ENCODE assay signal across 8 cellular contexts in genomic region chr3:46948830-46949671, GRCh38. TPM values are rescaled to one million over a fixed set of nuclear protein-coding genes. Genes with fewer than 3 reads are reported as not detected.
DNase-seq lines count a peak whose midpoint lies in the region; ATAC-seq and TF ChIP-seq lines count a peak whose summit lies in the region.

No MANE protein-coding gene starts in this region.

- H3K36me3 ChIP-seq in left lung: no peaks in the 10 kb centered on the region

- DNase-seq in GM12865 (ENCODE audit: low read depth) (peak; percentile 68), activated B cell treated with CpG ODN at 0.5 μM for 24 hours (no peak), left lung (peak; percentile 79), NCI-H146 (lab: John Stamatoyannopoulos, UW) (no peak), mucosa of gallbladder (ENCODE audit: low spot score) (no peak), foreskin fibroblast (no peak)

- intact Hi-C loops in activated B cell treated with CpG ODN at 0.5 μM for 24 hours (cut with micrococcal nuclease) (no loop called here), left lung (cut with DNase I) (no loop called here)

- peaks cover 48 to 99% of the 10 kb centered on the region in 2 donors for H3K4me1 ChIP-seq in left lung

- no peaks in the 10 kb centered on the region for H3K27me3 Mint-ChIP-seq in activated B cell treated with CpG ODN at 0.5 μM for 24 hours

- H3K27ac ChIP-seq in left lung: peak overlapping the region; percentile 81 to 93

- no peaks in the 10 kb centered on the region for H3K9me3 ChIP-seq in left lung

- H3K4me1 Mint-ChIP-seq in activated B cell treated with CpG ODN at 0.5 μM for 24 hours: peaks cover 90% of the 10 kb centered on the region

- POLR2A ChIA-PET in activated B cell treated with CpG ODN at 0.5 μM for 24 hours (lab: Charles Lee): interaction anchor here (1.0 to 2.4 kb wide), 2 partner anchors 19 to 30 kb away, joined by 4 to 12 read pairs; partner anchors contain the start of gene NBEAL2

- peaks cover 44% of the 10 kb centered on the region for H3K36me3 Mint-ChIP-seq in activated B cell treated with CpG ODN at 0.5 μM for 24 hours (ENCODE audit: low read depth)

- peak overlapping the region; percentile 11 for H3K4me3 Mint-ChIP-seq in activated B cell treated with CpG ODN at 0.5 μM for 24 hours

- H3K27ac Mint-ChIP-seq in activated B cell treated with CpG ODN at 0.5 μM for 24 hours: peak overlapping the region; percentile 64

- ATAC-seq in HG02981 (IDR thresholded peaks at IDR 0.05; ENCODE audit: unreplicated experiment) (peak; percentile 35), activated B cell treated with CpG ODN at 0.5 μM for 24 hours (ENCODE audit: low read depth) (no peak), left lung (peak; percentile 44), HG03457 (IDR thresholded peaks at IDR 0.05; ENCODE audit: unreplicated experiment) (no peak)

- TF ChIP-seq CTCF in GM12865 (IDR thresholded peaks at IDR 0.05; ENCODE audit: insufficient read depth, low read depth, low read length, missing control alignments): no peak
- no peak for TF ChIP-seq CTCF in activated B cell treated with CpG ODN at 0.5 μM for 24 hours (IDR thresholded peaks at IDR 0.05)
- no peak for TF ChIP-seq CTCF in left lung (IDR thresholded peaks at IDR 0.05)
- no peak for TF ChIP-seq CTCF in foreskin fibroblast (IDR thresholded peaks at IDR 0.05; ENCODE audit: low read depth, low read length)

- CTCF ChIA-PET in activated B cell treated with CpG ODN at 0.5 μM for 24 hours (lab: Charles Lee): interaction anchor here (1.2 kb wide), 1 partner anchor 54 kb away, joined by 3 read pairs; no protein-coding TSS in a partner anchor

- H3K9me3 Mint-ChIP-seq in activated B cell treated with CpG ODN at 0.5 μM for 24 hours: no peaks in the 10 kb centered on the region

- H3K4me3 ChIP-seq in GM12865 (ENCODE audit: low read depth, low read length) (no peak overlapping the region), left lung (no peak overlapping the region), foreskin fibroblast (ENCODE audit: low read depth in 1 of 2, low read length in 2 of 2) (no peak overlapping the region)

- no peaks in the 10 kb centered on the region for H3K27me3 ChIP-seq in left lung

RNA-seq across cellular contexts. Expression of gene CCDC12, which starts 27.5 kb away (rescaled TPM):
- total RNA-seq in activated B cell treated with CpG ODN at 0.5 μM for 24 hours: 93.8 and 98.4 TPM in 2 replicates
- total RNA-seq in left lung: 10 to 100 TPM; 34.7 to 43.7 TPM
- total RNA-seq in mucosa of gallbladder: 50.0 TPM

RNA-seq across cellular contexts. Expression of gene NBEAL2, which starts 30.4 kb away (rescaled TPM):
- 79.8 and 98.6 TPM in 2 replicates for total RNA-seq in activated B cell treated with CpG ODN at 0.5 μM for 24 hours
- 100 to 1,000 TPM in 1 of 2 donors, 10 to 100 TPM in 1; 99.6 to 148 TPM for total RNA-seq in left lung
- 150 TPM for total RNA-seq in mucosa of gallbladder

Comparison
In these comparisons a context has a peak if more than half of its experiments do, and no peak if none do; other contexts are left out.
1. DNase-seq: peak in GM12865 (single experiment) and left lung (2 of 2); none in activated B cell treated with CpG ODN at 0.5 μM for 24 hours (single experiment), NCI-H146 (single experiment), mucosa of gallbladder (single experiment) and foreskin fibroblast (0 of 2).
2. ATAC-seq: peak in HG02981 (single experiment) and left lung (single experiment); none in activated B cell treated with CpG ODN at 0.5 μM for 24 hours (single experiment) and HG03457 (single experiment).